8 cellular contexts compared by ENCODE assay signal in genomic region chr18:54717673-54718435, GRCh38.
DNase-seq lines count a peak whose midpoint lies in the region; ATAC-seq, FAIRE-seq and TF ChIP-seq lines count a peak whose summit lies in the region.

No MANE protein-coding gene starts in this region.

- intact Hi-C loops in K562 (cut with micrococcal nuclease) = no loop called here

- BruUV-seq in K562 (replicated peaks; lab: Mats Ljungman, UMichigan) = no TSS peak

- in situ Hi-C loops in K562 (cut with MboI) = no loop called here

- H3K4me1 Mint-ChIP-seq in nephron = peaks cover 11% of the 10 kb centered on the region

- POLR2A ChIA-PET in AG04449 (lab: Yijun Ruan, JAX) = no interaction called here
- POLR2A ChIA-PET in K562 (lab: Yijun Ruan, JAX) = interaction anchor here (0.9 kb wide), 1 partner anchor 10 kb away, joined by 3 read pairs; no protein-coding TSS in a partner anchor

- H3K27ac Mint-ChIP-seq in nephron = no peak overlapping the region

- CTCF ChIA-PET in AG04449 (lab: Yijun Ruan, JAX) (interaction anchor here (1.1 to 1.5 kb wide), 2 partner anchors 8 to 17 kb away, joined by 3 read pairs; no protein-coding TSS in a partner anchor), K562 (lab: Yijun Ruan, JAX; ENCODE audit: low intra/inter-chr PET ratio) (no interaction called here)

- H3K9me3 Mint-ChIP-seq in nephron = no peaks in the 10 kb centered on the region

- H4K20me1 ChIP-seq in K562 (replicated peaks; ENCODE audit: control insufficient read depth, insufficient read depth, low read length) = no peaks in the 10 kb centered on the region

- TF ChIP-seq POLR2A in K562 (conservative IDR thresholded peaks at IDR 0.05) = no peak

- H3K79me2 ChIP-seq in K562 (ENCODE audit: control insufficient read depth, insufficient read depth, low read length) = no peaks in the 10 kb centered on the region

- H3K4me3 ChIP-seq in AG04449 (ENCODE audit: low read depth, low read length) (peak overlapping the region; percentile 48), K562 (no peak overlapping the region)

- no peak for TF ChIP-seq EP300 in K562 (IDR thresholded peaks at IDR 0.05; ENCODE audit: low read length)

- no peaks in the 10 kb centered on the region; a peak in 1 of 5 replicates for H3K4me1 ChIP-seq in K562 (replicated peaks in 1 of 2; ENCODE audit: control insufficient read depth in 2 of 2, insufficient read depth in 2 of 2, low read length in 2 of 2)

- WGBS in K562 (ENCODE audit: insufficient coverage, low coverage, missing lambda C conversion rate) = 9% methylated on average over 14 of the region's 15 CpGs

- peak overlapping the region; percentile 13 to 31 (median 18) for H3K4me3 Mint-ChIP-seq in nephron

- H3K36me3 ChIP-seq in K562 (ENCODE audit: control insufficient read depth, insufficient read depth, low read length) = no peaks in the 10 kb centered on the region

- no peak overlapping the region; the same call in 1 of the 2 replicates for H3K4me2 ChIP-seq in K562 (ENCODE audit: insufficient read depth, low read length)

- no peak for TF ChIP-seq CTCF in AG04449 (IDR thresholded peaks at IDR 0.05; ENCODE audit: insufficient read depth, low read length, missing control alignments)
- no peak for TF ChIP-seq CTCF in K562 (IDR thresholded peaks at IDR 0.05 in 2 of 3, conservative IDR thresholded peaks at IDR 0.05 in 1 of 3; ENCODE audit: insufficient read depth in 2 of 3, low read depth in 1 of 3, low read length in 3 of 3)
- TF ChIP-seq CTCF in nephron (IDR thresholded peaks at IDR 0.05; ENCODE audit: unreplicated experiment in 3 of 3) = no peak

- no peaks in the 10 kb centered on the region for H3K27me3 ChIP-seq in K562 (ENCODE audit: control insufficient read depth in 2 of 2, insufficient read depth in 2 of 2, low read length in 2 of 2)

- DNase-seq in AG04449 (ENCODE audit: low read depth, low spot score) (no peak), SKM-1 treated with dmso at 0.1 percent for 144 hours (lab: John Stamatoyannopoulos, UW; ENCODE audit: unreplicated experiment) (peak; percentile 56), K562 (ENCODE audit: extremely low read depth in 1 of 4, low spot score in 3 of 4) (peak in 2 of 4 experiments; percentile 7 to 16), NCI-H1694 treated with DMSO at 0.1 percent for 48 hours (lab: John Stamatoyannopoulos, UW) (no peak)

- no peak overlapping the region for H3K9ac ChIP-seq in K562 (ENCODE audit: insufficient read depth in 1 of 2, low read depth in 2 of 2, low read length in 2 of 2)

- no peak for TF ChIP-seq RAD21 in K562 (CRISPR knock-in tag; conservative IDR thresholded peaks at IDR 0.05 in 1 of 2, IDR thresholded peaks at IDR 0.05 in 1 of 2)

- no peaks in the 10 kb centered on the region for H3K9me3 ChIP-seq in K562 (replicated peaks; ENCODE audit: control insufficient read depth, insufficient read depth, low read depth, low read length)

- peaks cover 17% of the 10 kb centered on the region for H3K27me3 Mint-ChIP-seq in nephron (ENCODE audit: low read depth)

- H3K9me1 ChIP-seq in K562 (ENCODE audit: control insufficient read depth, insufficient read depth, low read length) = no peaks in the 10 kb centered on the region

- H2AFZ ChIP-seq in K562 (ENCODE audit: low read depth, low read length) = peak overlapping the region; percentile 74

- no peak overlapping the region for H3K27ac ChIP-seq in K562 (ENCODE audit: extremely low read depth, low read depth, low read length)

- ATAC-seq in GM18870 (IDR thresholded peaks at IDR 0.05; ENCODE audit: unreplicated experiment) (peak; percentile 71), HG03095 (IDR thresholded peaks at IDR 0.05; ENCODE audit: unreplicated experiment) (peak; percentile 69), K562 (peak; percentile 68; the same call in 2 of the 3 replicates), GM18873 (IDR thresholded peaks at IDR 0.05; ENCODE audit: low FRiP score, unreplicated experiment) (no peak)

- H3K36me3 Mint-ChIP-seq in nephron (ENCODE audit: low read depth) = no peaks in the 10 kb centered on the region

- no peak for FAIRE-seq in K562 (lab: Jason Lieb, UNC)

TF ChIP-seq in K562, 482 proteins besides CTCF, POLR2A, EP300 and RAD21:
- TF ChIP-seq PRMT5 (CRISPR knock-in tag; IDR thresholded peaks at IDR 0.05) (no peak), ZNF77 (CRISPR knock-in tag; IDR thresholded peaks at IDR 0.05) (no peak), TFE3 (CRISPR knock-in tag; IDR thresholded peaks at IDR 0.05) (peak; percentile 46)
- TF ChIP-seq, protein P1, sequence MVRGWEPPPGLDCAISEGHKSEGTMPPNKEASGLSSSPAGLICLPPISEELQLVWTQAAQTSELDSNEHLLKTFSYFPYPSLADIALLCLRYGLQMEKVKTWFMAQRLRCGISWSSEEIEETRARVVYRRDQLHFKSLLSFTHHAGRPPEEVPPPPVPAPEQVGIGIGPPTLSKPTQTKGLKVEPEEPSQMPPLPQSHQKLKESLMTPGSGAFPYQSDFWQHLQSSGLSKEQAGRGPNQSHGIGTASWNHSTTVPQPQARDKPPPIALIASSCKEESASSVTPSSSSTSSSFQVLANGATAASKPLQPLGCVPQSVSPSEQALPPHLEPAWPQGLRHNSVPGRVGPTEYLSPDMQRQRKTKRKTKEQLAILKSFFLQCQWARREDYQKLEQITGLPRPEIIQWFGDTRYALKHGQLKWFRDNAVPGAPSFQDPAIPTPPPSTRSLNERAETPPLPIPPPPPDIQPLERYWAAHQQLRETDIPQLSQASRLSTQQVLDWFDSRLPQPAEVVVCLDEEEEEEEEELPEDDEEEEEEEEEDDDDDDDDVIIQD (CRISPR knock-in tag; IDR thresholded peaks at IDR 0.05) = no peak
